8 cellular contexts compared by ENCODE assay signal in the genomic region with DNA sequence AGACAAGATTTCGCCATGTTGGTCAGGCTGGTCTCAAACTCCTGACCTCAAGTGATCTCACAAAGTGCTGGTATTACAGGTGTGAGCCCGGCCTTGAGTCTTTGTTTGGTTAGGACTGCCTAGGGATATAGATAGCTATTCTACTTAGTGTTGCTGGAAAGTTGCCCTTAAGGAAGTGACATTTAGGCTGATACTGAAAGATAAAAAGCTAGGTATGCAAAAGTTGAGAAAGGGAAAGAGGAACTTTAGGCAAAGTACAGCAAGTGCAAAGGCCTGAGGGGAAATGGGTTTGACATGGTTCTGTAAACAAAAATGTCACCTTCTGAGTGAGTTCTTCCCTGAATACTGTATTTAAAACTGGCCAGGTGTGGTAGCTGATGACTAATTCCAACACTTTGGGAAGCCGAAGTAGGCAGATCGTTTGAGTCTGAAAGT.
DNase-seq lines count a peak whose midpoint lies in the region; ATAC-seq and TF ChIP-seq lines count a peak whose summit lies in the region.

No MANE protein-coding gene starts in this region.

- peaks cover 8% of the 10 kb centered on the region for H3K4me1 ChIP-seq in smooth muscle cell (ENCODE audit: low read depth)

- WGBS in smooth muscle cell (ENCODE audit: low lambda C conversion rate), result 85% methylated on average over 4 of the region's 4 CpGs

- no peak overlapping the region for H3K4me2 ChIP-seq in smooth muscle cell

- H3K27ac Mint-ChIP-seq in T-helper 1 cell treated with Interleukin-12 subunit alpha and Interleukin-12 subunit beta and Interleukin-4 antibody, amounts not matched to agents 30 μg/mL and 1 μg/mL, for 36 hours, result peak overlapping the region; percentile 64
- H3K27ac Mint-ChIP-seq in activated B cell treated with CpG ODN at 0.5 μM for 24 hours, result peak overlapping the region; percentile 89

- H3K9me3 Mint-ChIP-seq in T-helper 1 cell treated with Interleukin-12 subunit alpha and Interleukin-12 subunit beta and Interleukin-4 antibody, amounts not matched to agents 30 μg/mL and 1 μg/mL, for 36 hours, result no peaks in the 10 kb centered on the region
- no peaks in the 10 kb centered on the region for H3K9me3 Mint-ChIP-seq in activated B cell treated with CpG ODN at 0.5 μM for 24 hours

- POLR2A ChIA-PET in activated B cell treated with CpG ODN at 0.5 μM for 24 hours (lab: Charles Lee), result interaction anchor here (0.6 to 1.3 kb wide), 3 partner anchors 112 to 123 kb away, joined by 3 to 7 read pairs (median 6); no protein-coding TSS in a partner anchor

- H3K27me3 ChIP-seq in smooth muscle cell (ENCODE audit: low read depth), result no peaks in the 10 kb centered on the region
- H3K27me3 ChIP-seq in WERI-Rb-1 (ENCODE audit: insufficient read depth, low read depth, severe bottlenecking), result no peaks in the 10 kb centered on the region

- H3K4me3 ChIP-seq in smooth muscle cell (no peak overlapping the region), WERI-Rb-1 (ENCODE audit: low read depth, low read length) (no peak overlapping the region)

- ATAC-seq in HG03066 (IDR thresholded peaks at IDR 0.05; ENCODE audit: low read depth, unreplicated experiment) (peak; percentile 76), activated B cell treated with CpG ODN at 0.5 μM for 24 hours (ENCODE audit: low read depth) (peak; percentile 72)

- no peak overlapping the region for H3K9ac ChIP-seq in smooth muscle cell (ENCODE audit: low read depth)

- H3K36me3 ChIP-seq in smooth muscle cell (ENCODE audit: low read depth), result no peaks in the 10 kb centered on the region
- no peaks in the 10 kb centered on the region for H3K36me3 ChIP-seq in WERI-Rb-1

- H3K79me2 ChIP-seq in smooth muscle cell (ENCODE audit: low read depth), result peaks cover 53% of the 10 kb centered on the region

- H3K27ac ChIP-seq in smooth muscle cell (ENCODE audit: low read depth) (no peak overlapping the region), WERI-Rb-1 (no peak overlapping the region)

- H3K4me1 Mint-ChIP-seq in T-helper 1 cell treated with Interleukin-12 subunit alpha and Interleukin-12 subunit beta and Interleukin-4 antibody, amounts not matched to agents 30 μg/mL and 1 μg/mL, for 36 hours (ENCODE audit: low read depth), result peaks cover 46% of the 10 kb centered on the region
- peaks cover 72% of the 10 kb centered on the region for H3K4me1 Mint-ChIP-seq in activated B cell treated with CpG ODN at 0.5 μM for 24 hours

- peaks cover 14% of the 10 kb centered on the region for H3F3A ChIP-seq in smooth muscle cell (ENCODE audit: low read depth)

- intact Hi-C loops in activated B cell treated with CpG ODN at 0.5 μM for 24 hours (cut with micrococcal nuclease), result loop anchor here (5.0 kb wide), 2 partner anchors 65 to 80 kb away; no protein-coding TSS in a partner anchor

- no peak overlapping the region for H2AFZ ChIP-seq in smooth muscle cell (ENCODE audit: low read depth)

- H3K27me3 Mint-ChIP-seq in T-helper 1 cell treated with Interleukin-12 subunit alpha and Interleukin-12 subunit beta and Interleukin-4 antibody, amounts not matched to agents 30 μg/mL and 1 μg/mL, for 36 hours (ENCODE audit: low read depth), result no peaks in the 10 kb centered on the region
- no peaks in the 10 kb centered on the region for H3K27me3 Mint-ChIP-seq in activated B cell treated with CpG ODN at 0.5 μM for 24 hours

- CTCF ChIA-PET in activated B cell treated with CpG ODN at 0.5 μM for 24 hours (lab: Charles Lee), result no interaction called here

- H3K4me3 Mint-ChIP-seq in T-helper 1 cell treated with Interleukin-12 subunit alpha and Interleukin-12 subunit beta and Interleukin-4 antibody, amounts not matched to agents 30 μg/mL and 1 μg/mL, for 36 hours, result no peak overlapping the region
- H3K4me3 Mint-ChIP-seq in activated B cell treated with CpG ODN at 0.5 μM for 24 hours, result peak overlapping the region; percentile 42

- no peak for DNase-seq in T-helper 1 cell
- no peak for DNase-seq in activated B cell treated with CpG ODN at 0.5 μM for 24 hours
- peak; percentile 69 for DNase-seq in renal cortical epithelial cell (ENCODE audit: low read depth)
- no peak for DNase-seq in smooth muscle cell (lab: John Stamatoyannopoulos, UW; ENCODE audit: unreplicated experiment)
- DNase-seq in WERI-Rb-1, result no peak
- no peak for DNase-seq in NCI-H82 treated with DMSO at 0.1 percent for 48 hours (lab: John Stamatoyannopoulos, UW; ENCODE audit: unreplicated experiment)

- no peaks in the 10 kb centered on the region for H3K9me3 ChIP-seq in smooth muscle cell (replicated peaks; ENCODE audit: low read depth)
- H3K9me3 ChIP-seq in WERI-Rb-1 (ENCODE audit: severe bottlenecking), result no peaks in the 10 kb centered on the region

- TF ChIP-seq CTCF in activated B cell treated with CpG ODN at 0.5 μM for 24 hours (IDR thresholded peaks at IDR 0.05) (no peak), smooth muscle cell (IDR thresholded peaks at IDR 0.05; ENCODE audit: borderline replicate concordance, insufficient read depth, poor library complexity, severe bottlenecking) (no peak), WERI-Rb-1 (IDR thresholded peaks at IDR 0.05; ENCODE audit: low read depth, low read length) (no peak)

- peaks cover 96% of the 10 kb centered on the region for H4K20me1 ChIP-seq in smooth muscle cell (ENCODE audit: low read depth)

- H3K36me3 Mint-ChIP-seq in T-helper 1 cell treated with Interleukin-12 subunit alpha and Interleukin-12 subunit beta and Interleukin-4 antibody, amounts not matched to agents 30 μg/mL and 1 μg/mL, for 36 hours (ENCODE audit: low read depth), result peaks cover 11% of the 10 kb centered on the region
- peaks cover 3% of the 10 kb centered on the region for H3K36me3 Mint-ChIP-seq in activated B cell treated with CpG ODN at 0.5 μM for 24 hours (ENCODE audit: low read depth)
